In genomic region chr3:133695772-133696171, GRCh38 we compare ENCODE assay signal across 25 cellular contexts. TPM values are rescaled to one million over a fixed set of nuclear protein-coding genes. Genes with fewer than 3 reads are reported as not detected.
"Had no signal": no experiment of that assay in that cellular context is flagged by ENCODE, and none has a peak within 500 bp of the region (broad histone marks: within the 10 kb centered on the region; RNA-seq: fewer than 3 reads in every experiment).

No MANE protein-coding gene starts in this region.

- H3K4me3 Mint-ChIP-seq: T-helper 17 cell had no signal

- H3K4me2 ChIP-seq: SK-N-SH had no signal

- H3K36me3 ChIP-seq: MG63 had no signal

- H3K27me3 Mint-ChIP-seq: T-helper 17 cell had no signal

- H3K27me3 ChIP-seq: MG63 had no signal

- FAIRE-seq: HTR-8/SVneo had no signal

- H3K9me3 ChIP-seq: SK-N-SH had no signal

- H3K9ac ChIP-seq: SK-N-SH had no signal

- H3K4me3 ChIP-seq: MG63 had no signal

- DNase-seq: Karpas-422, KG1, MG63, MV-4-11, NCI-H1048, NCI-H1105, NCI-H1417, NCI-H1436 treated with DMSO at 0.1 percent for 48 hours, NCI-H1694 treated with DMSO at 0.1 percent for 48 hours, NCI-H1930, NCI-H2081, NCI-H2107, NCI-H2227 treated with DMSO at 0.1 percent for 48 hours, NCI-H524, NCI-H69, NCI-H774, PC-3, SHP77, SK-N-SH, T-helper 1 cell, T-helper 17 cell had no signal

- H3K27ac ChIP-seq: HL-60, RWPE1 had no signal

- H3K4me1 Mint-ChIP-seq: T-helper 17 cell had no signal

- ATAC-seq: Panc1, PC-3, T-helper 17 cell had no signal

RNA-seq across cellular contexts. Expression of gene TF, which starts 50.4 kb away (rescaled TPM):
- total RNA-seq: PC-3 had no signal
